Comparison of ENCODE assay signal across 20 cellular contexts in genomic region chr6:129908858-129909257, GRCh38. TPM values are rescaled to one million over a fixed set of nuclear protein-coding genes. Genes with fewer than 3 reads are reported as not detected.
DNase-seq lines count a peak whose midpoint lies in the region; ATAC-seq, FAIRE-seq and TF ChIP-seq lines count a peak whose summit lies in the region.
"Had no signal": no experiment of that assay in that cellular context is flagged by ENCODE, and none has a peak within 500 bp of the region (broad histone marks: within the 10 kb centered on the region; RNA-seq: fewer than 3 reads in every experiment).

No MANE protein-coding gene starts in this region.

- no peaks in the 10 kb centered on the region for H3K4me1 ChIP-seq in GM23338 (ENCODE audit: insufficient read depth)
- H3K4me1 ChIP-seq: heart right ventricle, psoas muscle had no signal

- peaks cover 6% of the 10 kb centered on the region; the same call in 2 of the 3 replicates for H3K4me1 Mint-ChIP-seq in GM23338
- peaks cover 6 to 7% of the 10 kb centered on the region in 2 donors for H3K4me1 Mint-ChIP-seq in effector memory CD8-positive, alpha-beta T cell (ENCODE audit: low read depth in 2 of 2)

- H2AFZ ChIP-seq in GM23338, result no peak overlapping the region

- no peaks in the 10 kb centered on the region for H3F3A ChIP-seq in GM23338 (replicated peaks; ENCODE audit: low read depth)

- TF ChIP-seq CTCF in GM23338 (conservative IDR thresholded peaks at IDR 0.05; ENCODE audit: low read depth in 2 of 2), result no peak
- no peak for TF ChIP-seq CTCF in WERI-Rb-1 (IDR thresholded peaks at IDR 0.05; ENCODE audit: low read depth, low read length)

- no peaks in the 10 kb centered on the region for H3K27me3 ChIP-seq in GM23338 (ENCODE audit: insufficient read depth)
- H3K27me3 ChIP-seq in WERI-Rb-1 (ENCODE audit: insufficient read depth, low read depth, severe bottlenecking), result no peaks in the 10 kb centered on the region

- DNase-seq in GM18507 (ENCODE audit: extremely low spot score, insufficient read length, low read depth) (no peak), NOMO-1 treated with DMSO at 0.1 percent for 48 hours (lab: John Stamatoyannopoulos, UW; ENCODE audit: unreplicated experiment) (no peak), GM23338 (ENCODE audit: low spot score) (no peak), WERI-Rb-1 (no peak)
- no peak for DNase-seq in effector memory CD8-positive, alpha-beta T cell
- DNase-seq: activated CD4-positive, alpha-beta T cell treated with anti-CD3 and anti-CD28 coated beads for 1 hour; activated T-cell treated with anti-CD3 and anti-CD28 coated beads, Interleukin-2, amount 50 U/mL, for 4 hours; amniotic stem cell; heart right ventricle; NCI-H1105 treated with DMSO at 0.1 percent for 48 hours; NCI-H446 treated with DMSO at 0.1 percent for 48 hours; psoas muscle; T-cell had no signal

- no peak overlapping the region for H3K27ac ChIP-seq in GM23338 (ENCODE audit: low read depth)
- H3K27ac ChIP-seq in WERI-Rb-1, result no peak overlapping the region
- H3K27ac ChIP-seq: heart right ventricle, psoas muscle had no signal

- H4K20me1 ChIP-seq in GM23338 (replicated peaks; ENCODE audit: insufficient read depth), result no peaks in the 10 kb centered on the region

- no peaks in the 10 kb centered on the region for H3K79me2 ChIP-seq in GM23338 (replicated peaks; ENCODE audit: insufficient read depth)

- no peak overlapping the region for H3K4me2 ChIP-seq in GM23338

- H3K4me3 ChIP-seq in GM23338 (no peak overlapping the region), WERI-Rb-1 (ENCODE audit: low read depth, low read length) (no peak overlapping the region)
- H3K4me3 ChIP-seq: heart right ventricle, psoas muscle had no signal

- H3K27me3 Mint-ChIP-seq in GM23338 (ENCODE audit: insufficient read depth, low read depth, poor library complexity), result peaks cover 3% of the 10 kb centered on the region
- H3K27me3 Mint-ChIP-seq in effector memory CD8-positive, alpha-beta T cell, result no peaks in the 10 kb centered on the region
- H3K27me3 Mint-ChIP-seq: T-cell had no signal

- H3K4me3 Mint-ChIP-seq in GM23338, result no peak overlapping the region
- H3K4me3 Mint-ChIP-seq in effector memory CD8-positive, alpha-beta T cell, result no peak overlapping the region
- H3K4me3 Mint-ChIP-seq: activated T-cell treated with anti-CD3 and anti-CD28 coated beads, Interleukin-2, amount 50 U/mL, for 4 hours; T-cell; type B pancreatic cell had no signal

- H3K9me2 ChIP-seq in GM23338 (ENCODE audit: insufficient read depth), result peaks cover 19% of the 10 kb centered on the region

- H3K36me3 ChIP-seq in GM23338 (ENCODE audit: insufficient read depth) (no peaks in the 10 kb centered on the region), WERI-Rb-1 (no peaks in the 10 kb centered on the region)
- H3K36me3 ChIP-seq: heart right ventricle had no signal

- FAIRE-seq in GM18507 (lab: Jason Lieb, UNC), result peak; percentile 67
- FAIRE-seq: RCC 7860 had no signal

- no peak overlapping the region for H3K27ac Mint-ChIP-seq in GM23338
- no peak overlapping the region for H3K27ac Mint-ChIP-seq in effector memory CD8-positive, alpha-beta T cell
- H3K27ac Mint-ChIP-seq: T-cell, type B pancreatic cell had no signal

- H3K9me3 Mint-ChIP-seq in GM23338, result no peaks in the 10 kb centered on the region; the same call in 2 of the 3 replicates
- no peaks in the 10 kb centered on the region for H3K9me3 Mint-ChIP-seq in effector memory CD8-positive, alpha-beta T cell
- H3K9me3 Mint-ChIP-seq: activated T-cell treated with anti-CD3 and anti-CD28 coated beads, Interleukin-2, amount 50 U/mL, for 4 hours; T-cell; type B pancreatic cell had no signal

- peak; percentile 58 for ATAC-seq in GM19351 (IDR thresholded peaks at IDR 0.05; ENCODE audit: unreplicated experiment)
- peak; percentile 82 for ATAC-seq in HG02623 (IDR thresholded peaks at IDR 0.05; ENCODE audit: unreplicated experiment)
- peak; percentile 86 for ATAC-seq in HG03175 (IDR thresholded peaks at IDR 0.05; ENCODE audit: unreplicated experiment)
- ATAC-seq in GM23338, result no peak
- ATAC-seq in effector memory CD8-positive, alpha-beta T cell (replicated peaks), result no peak
- ATAC-seq: activated T-cell treated with anti-CD3 and anti-CD28 coated beads, Interleukin-2, amount 50 U/mL, for 4 hours; heart right ventricle; left lobe of liver; psoas muscle; T-cell had no signal

- H3K36me3 Mint-ChIP-seq in GM23338 (ENCODE audit: low read depth), result no peaks in the 10 kb centered on the region
- no peaks in the 10 kb centered on the region for H3K36me3 Mint-ChIP-seq in effector memory CD8-positive, alpha-beta T cell (ENCODE audit: insufficient read depth)
- H3K36me3 Mint-ChIP-seq: T-cell, type B pancreatic cell had no signal

- H3K9me3 ChIP-seq in WERI-Rb-1 (ENCODE audit: severe bottlenecking), result no peaks in the 10 kb centered on the region
- H3K9me3 ChIP-seq: heart right ventricle, psoas muscle had no signal

TF ChIP-seq in GM23338, 12 proteins besides CTCF, POLR2A, EP300 and RAD21 (continues in another document):
- TF ChIP-seq ZNF331 (CRISPR knock-in tag; IDR thresholded peaks at IDR 0.05; ENCODE audit: low read depth) (no peak), ZNF114 (CRISPR knock-in tag; IDR thresholded peaks at IDR 0.05) (no peak), NANOG (IDR thresholded peaks at IDR 0.05; ENCODE audit: borderline replicate concordance) (no peak), EZH2 (IDR thresholded peaks at IDR 0.05; ENCODE audit: low read depth, unreplicated experiment) (no peak), JUNB (IDR thresholded peaks at IDR 0.05; ENCODE audit: unreplicated experiment) (no peak), CREB1 (CRISPR knock-in tag; IDR thresholded peaks at IDR 0.05; ENCODE audit: low read depth) (no peak), POLR2AphosphoS5 (IDR thresholded peaks at IDR 0.05; ENCODE audit: low read depth) (no peak)
- TF ChIP-seq, protein P1, sequence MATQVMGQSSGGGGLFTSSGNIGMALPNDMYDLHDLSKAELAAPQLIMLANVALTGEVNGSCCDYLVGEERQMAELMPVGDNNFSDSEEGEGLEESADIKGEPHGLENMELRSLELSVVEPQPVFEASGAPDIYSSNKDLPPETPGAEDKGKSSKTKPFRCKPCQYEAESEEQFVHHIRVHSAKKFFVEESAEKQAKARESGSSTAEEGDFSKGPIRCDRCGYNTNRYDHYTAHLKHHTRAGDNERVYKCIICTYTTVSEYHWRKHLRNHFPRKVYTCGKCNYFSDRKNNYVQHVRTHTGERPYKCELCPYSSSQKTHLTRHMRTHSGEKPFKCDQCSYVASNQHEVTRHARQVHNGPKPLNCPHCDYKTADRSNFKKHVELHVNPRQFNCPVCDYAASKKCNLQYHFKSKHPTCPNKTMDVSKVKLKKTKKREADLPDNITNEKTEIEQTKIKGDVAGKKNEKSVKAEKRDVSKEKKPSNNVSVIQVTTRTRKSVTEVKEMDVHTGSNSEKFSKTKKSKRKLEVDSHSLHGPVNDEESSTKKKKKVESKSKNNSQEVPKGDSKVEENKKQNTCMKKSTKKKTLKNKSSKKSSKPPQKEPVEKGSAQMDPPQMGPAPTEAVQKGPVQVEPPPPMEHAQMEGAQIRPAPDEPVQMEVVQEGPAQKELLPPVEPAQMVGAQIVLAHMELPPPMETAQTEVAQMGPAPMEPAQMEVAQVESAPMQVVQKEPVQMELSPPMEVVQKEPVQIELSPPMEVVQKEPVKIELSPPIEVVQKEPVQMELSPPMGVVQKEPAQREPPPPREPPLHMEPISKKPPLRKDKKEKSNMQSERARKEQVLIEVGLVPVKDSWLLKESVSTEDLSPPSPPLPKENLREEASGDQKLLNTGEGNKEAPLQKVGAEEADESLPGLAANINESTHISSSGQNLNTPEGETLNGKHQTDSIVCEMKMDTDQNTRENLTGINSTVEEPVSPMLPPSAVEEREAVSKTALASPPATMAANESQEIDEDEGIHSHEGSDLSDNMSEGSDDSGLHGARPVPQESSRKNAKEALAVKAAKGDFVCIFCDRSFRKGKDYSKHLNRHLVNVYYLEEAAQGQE (IDR thresholded peaks at IDR 0.05; ENCODE audit: unreplicated experiment), result no peak

RNA-seq across cellular contexts. Expression of gene TMEM244, which starts 47.7 kb away (rescaled TPM):
- total RNA-seq in GM23338 (2014; rRNA removed; shearing (Covaris generic)), result not detected in 2 replicates
- not detected in 2 replicates for polyA plus RNA-seq in GM23338 (2016; fragmentation: Nextera tagmentation; extraction: Ambion mirVana)
- total RNA-seq: activated T-cell treated with anti-CD3 and anti-CD28 coated beads, Interleukin-2, amount 50 U/mL, for 4 hours; epithelial cell of proximal tubule; heart right ventricle; left lobe of liver; psoas muscle had no signal
- polyA plus RNA-seq: heart right ventricle, psoas muscle had no signal

Comparison
In these comparisons a context has a peak if more than half of its experiments do, and no peak if none do; other contexts are left out.
1. ATAC-seq: peak in GM19351 (single experiment), HG02623 (single experiment) and HG03175 (single experiment); none in GM23338 (single experiment) and effector memory CD8-positive, alpha-beta T cell (single experiment).